ENCODE assay signal across 29 cellular contexts in the genomic region with DNA sequence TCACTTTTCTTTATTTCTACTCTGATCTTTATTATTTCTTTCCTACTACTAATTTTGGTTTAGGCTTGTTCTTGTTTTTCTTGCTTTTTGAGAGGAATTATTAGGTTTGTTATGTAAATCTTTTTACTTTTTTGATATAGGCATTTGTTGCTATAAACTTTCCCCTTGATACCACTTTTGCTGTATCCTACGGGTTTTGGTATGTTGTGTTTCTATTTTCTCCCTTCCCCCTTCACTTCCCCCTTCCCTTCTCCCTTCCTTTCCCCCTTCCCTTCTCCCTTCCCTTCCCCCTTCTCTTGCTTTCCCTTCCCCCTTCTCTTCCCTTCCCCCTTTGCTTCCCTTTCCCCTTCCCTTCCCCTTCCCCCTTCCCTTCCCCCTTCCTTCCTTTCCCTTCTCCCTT.
"Had no signal": no experiment of that assay in that cellular context is flagged by ENCODE, and none has a peak within 500 bp of the region (broad histone marks: within the 10 kb centered on the region; RNA-seq: fewer than 3 reads in every experiment).

No MANE protein-coding gene starts in this region.

- H3K4me3 ChIP-seq: stomach, suprapubic skin, testis, thoracic aorta, thyroid gland, tibial artery, tibial nerve, transverse colon, upper lobe of left lung, upper lobe of right lung, uterus, vagina had no signal

- H3K4me1 Mint-ChIP-seq: stimulated activated effector memory CD8-positive, alpha-beta T cell treated with anti-CD3 and anti-CD28 coated beads, Interleukin-12 subunit alpha, Interleukin-12 subunit beta, amount 100 ng/mL, for 72 hours; stimulated activated memory B cell treated with anti-CD40 and anti-IgM and Interleukin-4, amounts not matched to agents 10 μg/mL and 1 μg/mL and 100 μg/mL, for 72 hours; stimulated activated naive B cell treated with anti-CD40 and anti-IgM and Interleukin-4, amounts not matched to agents 10 μg/mL and 1 μg/mL and 100 μg/mL, for 72 hours; stimulated activated naive CD8-positive, alpha-beta T cell treated with anti-CD3 and anti-CD28 coated beads, Interleukin-15, amount 100 ng/mL, for 72 hours had no signal

- H3K27ac Mint-ChIP-seq: stimulated activated effector memory CD8-positive, alpha-beta T cell treated with anti-CD3 and anti-CD28 coated beads, Interleukin-12 subunit alpha, Interleukin-12 subunit beta, amount 100 ng/mL, for 72 hours; stimulated activated memory B cell treated with anti-CD40 and anti-IgM and Interleukin-4, amounts not matched to agents 10 μg/mL and 1 μg/mL and 100 μg/mL, for 72 hours; stimulated activated naive B cell treated with anti-CD40 and anti-IgM and Interleukin-4, amounts not matched to agents 10 μg/mL and 1 μg/mL and 100 μg/mL, for 72 hours; stimulated activated naive CD8-positive, alpha-beta T cell treated with anti-CD3 and anti-CD28 coated beads, Interleukin-15, Interleukin-2, amounts not matched to agents 100 ng/mL and 50 ng/mL, for 24 hours; type B pancreatic cell had no signal

- H3K27me3 ChIP-seq: stomach, suprapubic skin, testis, thyroid gland, tibial artery, tibial nerve, transverse colon, upper lobe of left lung, upper lobe of right lung, uterus, vagina had no signal

- H3K36me3 Mint-ChIP-seq: stimulated activated effector memory CD8-positive, alpha-beta T cell treated with anti-CD3 and anti-CD28 coated beads, Interleukin-12 subunit alpha, Interleukin-12 subunit beta, amount 100 ng/mL, for 72 hours; stimulated activated memory B cell treated with anti-CD40 and anti-IgM and Interleukin-4, amounts not matched to agents 10 μg/mL and 1 μg/mL and 100 μg/mL, for 72 hours; stimulated activated naive B cell treated with anti-CD40 and anti-IgM and Interleukin-4, amounts not matched to agents 10 μg/mL and 1 μg/mL and 100 μg/mL, for 72 hours; type B pancreatic cell had no signal

- FAIRE-seq: urothelium cell line had no signal

- DNase-seq: stimulated activated CD4-positive, alpha-beta T cell treated with anti-CD3 and anti-CD28 coated beads, Interleukin-2, amount 100 ng/mL, for 48 hours; stimulated activated CD4-positive, alpha-beta T cell treated with anti-CD3 and anti-CD28 coated beads, Interleukin-4, amount 100 ng/mL, for 1 hour; stimulated activated CD4-positive, alpha-beta T cell treated with anti-CD3 and anti-CD28 coated beads, Interleukin-4, amount 100 ng/mL, for 24 hours; stimulated activated CD4-positive, alpha-beta T cell treated with anti-CD3 and anti-CD28 coated beads, Interleukin-4, amount 100 ng/mL, for 4 hours; stimulated activated CD8-positive, alpha-beta memory T cell treated with anti-CD3 and anti-CD28 coated beads, Interleukin-4, amount 100 ng/mL, for 48 hours; stimulated activated naive B cell treated with anti-CD40 and anti-IgM and Interleukin-4, amounts not matched to agents 10 μg/mL and 1 μg/mL and 100 μg/mL, for 72 hours; stimulated activated naive CD4-positive, alpha-beta T cell; stimulated activated naive CD4-positive, alpha-beta T cell treated with Interleukin-2 at 50 U/mL for 16 hours; stimulated activated naive CD8-positive, alpha-beta T cell treated with anti-CD3 and anti-CD28 coated beads, Interleukin-15, amount 100 ng/mL, for 72 hours; stimulated activated naive CD8-positive, alpha-beta T cell treated with anti-CD3 and anti-CD28 coated beads, Interleukin-15, Interleukin-2, amounts not matched to agents 100 U/mL and 50 U/mL, for 24 hours; stomach; substantia nigra; testis; thyroid gland; tibial artery; transverse colon; trophoblast cell; upper lobe of left lung; upper lobe of right lung; uterus had no signal

- H3K9me3 ChIP-seq: suprapubic skin, testis, thoracic aorta, thyroid gland, tibial artery, transverse colon, upper lobe of left lung, uterus, vagina had no signal

- H3K36me3 ChIP-seq: stomach, suprapubic skin, thoracic aorta, thyroid gland, tibial artery, tibial nerve, transverse colon, upper lobe of left lung, upper lobe of right lung, uterus, vagina had no signal

- H3K4me3 Mint-ChIP-seq: stimulated activated effector memory CD8-positive, alpha-beta T cell treated with anti-CD3 and anti-CD28 coated beads, Interleukin-12 subunit alpha, Interleukin-12 subunit beta, amount 100 ng/mL, for 72 hours; stimulated activated memory B cell treated with anti-CD40 and anti-IgM and Interleukin-4, amounts not matched to agents 10 μg/mL and 1 μg/mL and 100 μg/mL, for 72 hours; stimulated activated naive B cell treated with anti-CD40 and anti-IgM and Interleukin-4, amounts not matched to agents 10 μg/mL and 1 μg/mL and 100 μg/mL, for 72 hours; stimulated activated naive CD8-positive, alpha-beta T cell treated with anti-CD3 and anti-CD28 coated beads, Interleukin-15, amount 100 ng/mL, for 72 hours; stimulated activated naive CD8-positive, alpha-beta T cell treated with anti-CD3 and anti-CD28 coated beads, Interleukin-15, Interleukin-2, amounts not matched to agents 100 ng/mL and 50 ng/mL, for 24 hours; type B pancreatic cell had no signal

- H3K27ac ChIP-seq: stomach, suprapubic skin, testis, thoracic aorta, thyroid gland, tibial artery, tibial nerve, transverse colon, upper lobe of left lung, upper lobe of right lung, uterus, vagina had no signal

- H3K4me1 ChIP-seq: stomach, suprapubic skin, testis, thyroid gland, tibial artery, tibial nerve, transverse colon, upper lobe of left lung, upper lobe of right lung, uterus, vagina had no signal

- H3K27me3 Mint-ChIP-seq: stimulated activated memory B cell treated with anti-CD40 and anti-IgM and Interleukin-4, amounts not matched to agents 10 μg/mL and 1 μg/mL and 100 μg/mL, for 72 hours; stimulated activated naive B cell treated with anti-CD40 and anti-IgM and Interleukin-4, amounts not matched to agents 10 μg/mL and 1 μg/mL and 100 μg/mL, for 72 hours; stimulated activated naive CD8-positive, alpha-beta T cell treated with anti-CD3 and anti-CD28 coated beads, Interleukin-15, amount 100 ng/mL, for 72 hours; stimulated activated naive CD8-positive, alpha-beta T cell treated with anti-CD3 and anti-CD28 coated beads, Interleukin-15, Interleukin-2, amounts not matched to agents 100 ng/mL and 50 ng/mL, for 24 hours had no signal

- ATAC-seq: stimulated activated effector memory CD8-positive, alpha-beta T cell treated with anti-CD3 and anti-CD28 coated beads, Interleukin-12 subunit alpha, Interleukin-12 subunit beta, amount 100 ng/mL, for 72 hours; stimulated activated memory B cell treated with anti-CD40 and anti-IgM and Interleukin-4, amounts not matched to agents 10 μg/mL and 1 μg/mL and 100 μg/mL, for 72 hours; stimulated activated naive B cell treated with anti-CD40 and anti-IgM and Interleukin-4, amounts not matched to agents 10 μg/mL and 1 μg/mL and 100 μg/mL, for 72 hours; stimulated activated naive CD8-positive, alpha-beta T cell treated with anti-CD3 and anti-CD28 coated beads, Interleukin-15, amount 100 ng/mL, for 72 hours; stimulated activated naive CD8-positive, alpha-beta T cell treated with anti-CD3 and anti-CD28 coated beads, Interleukin-15, Interleukin-2, amounts not matched to agents 100 U/mL and 50 U/mL, for 24 hours; upper lobe of right lung had no signal

- H3K9me3 Mint-ChIP-seq: type B pancreatic cell had no signal
